In the genomic region with DNA sequence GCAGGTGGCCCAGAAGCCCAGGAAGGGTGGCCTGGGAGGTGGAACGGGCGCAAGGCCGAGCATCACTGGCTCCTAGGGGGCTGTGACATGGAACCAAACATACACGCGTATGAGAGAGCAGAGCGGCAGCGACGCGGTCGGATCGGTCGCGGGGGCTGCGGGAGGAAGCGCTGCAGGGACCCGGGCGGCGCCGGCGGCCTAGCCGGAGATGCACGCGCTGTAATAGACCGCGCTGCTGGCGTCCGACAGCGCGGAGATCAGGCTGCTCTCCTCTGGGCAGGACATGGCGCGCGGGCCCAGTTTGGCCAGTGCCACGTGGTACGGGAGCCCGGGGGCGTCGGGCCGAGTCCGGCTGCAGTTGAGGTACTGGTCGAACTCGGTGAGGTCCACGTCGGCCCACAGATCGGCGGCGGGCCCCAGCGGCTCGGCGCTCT, we compare ENCODE assay signal across 1 cellular context.
TF ChIP-seq lines count a peak whose summit lies in the region.

No MANE protein-coding gene starts in this region.

TF ChIP-seq in GM12878, 131 proteins besides CTCF, POLR2A, EP300 and RAD21:
- no peak for TF ChIP-seq YY1 (IDR thresholded peaks at IDR 0.05; ENCODE audit: low read depth, low read length)
- no peak for TF ChIP-seq FOXK2 (IDR thresholded peaks at IDR 0.05)
- no peak for TF ChIP-seq PML (IDR thresholded peaks at IDR 0.05; ENCODE audit: low read length)
- no peak for TF ChIP-seq KLF5 (IDR thresholded peaks at IDR 0.05; ENCODE audit: partially characterized antibody)
- no peak for TF ChIP-seq TCF12 (IDR thresholded peaks at IDR 0.05; ENCODE audit: low read depth, low read length)
- TF ChIP-seq, protein P1, sequence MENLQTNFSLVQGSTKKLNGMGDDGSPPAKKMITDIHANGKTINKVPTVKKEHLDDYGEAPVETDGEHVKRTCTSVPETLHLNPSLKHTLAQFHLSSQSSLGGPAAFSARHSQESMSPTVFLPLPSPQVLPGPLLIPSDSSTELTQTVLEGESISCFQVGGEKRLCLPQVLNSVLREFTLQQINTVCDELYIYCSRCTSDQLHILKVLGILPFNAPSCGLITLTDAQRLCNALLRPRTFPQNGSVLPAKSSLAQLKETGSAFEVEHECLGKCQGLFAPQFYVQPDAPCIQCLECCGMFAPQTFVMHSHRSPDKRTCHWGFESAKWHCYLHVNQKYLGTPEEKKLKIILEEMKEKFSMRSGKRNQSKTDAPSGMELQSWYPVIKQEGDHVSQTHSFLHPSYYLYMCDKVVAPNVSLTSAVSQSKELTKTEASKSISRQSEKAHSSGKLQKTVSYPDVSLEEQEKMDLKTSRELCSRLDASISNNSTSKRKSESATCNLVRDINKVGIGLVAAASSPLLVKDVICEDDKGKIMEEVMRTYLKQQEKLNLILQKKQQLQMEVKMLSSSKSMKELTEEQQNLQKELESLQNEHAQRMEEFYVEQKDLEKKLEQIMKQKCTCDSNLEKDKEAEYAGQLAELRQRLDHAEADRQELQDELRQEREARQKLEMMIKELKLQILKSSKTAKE (IDR thresholded peaks at IDR 0.05; ENCODE audit: low read depth, poor library complexity, severe bottlenecking) = no peak
- TF ChIP-seq BACH1 (IDR thresholded peaks at IDR 0.05; ENCODE audit: borderline replicate concordance) = no peak
- TF ChIP-seq EGR1 (IDR thresholded peaks at IDR 0.05; ENCODE audit: borderline replicate concordance in 1 of 2, low read depth in 2 of 2, low read length in 2 of 2) = no peak
- TF ChIP-seq, protein P2, sequence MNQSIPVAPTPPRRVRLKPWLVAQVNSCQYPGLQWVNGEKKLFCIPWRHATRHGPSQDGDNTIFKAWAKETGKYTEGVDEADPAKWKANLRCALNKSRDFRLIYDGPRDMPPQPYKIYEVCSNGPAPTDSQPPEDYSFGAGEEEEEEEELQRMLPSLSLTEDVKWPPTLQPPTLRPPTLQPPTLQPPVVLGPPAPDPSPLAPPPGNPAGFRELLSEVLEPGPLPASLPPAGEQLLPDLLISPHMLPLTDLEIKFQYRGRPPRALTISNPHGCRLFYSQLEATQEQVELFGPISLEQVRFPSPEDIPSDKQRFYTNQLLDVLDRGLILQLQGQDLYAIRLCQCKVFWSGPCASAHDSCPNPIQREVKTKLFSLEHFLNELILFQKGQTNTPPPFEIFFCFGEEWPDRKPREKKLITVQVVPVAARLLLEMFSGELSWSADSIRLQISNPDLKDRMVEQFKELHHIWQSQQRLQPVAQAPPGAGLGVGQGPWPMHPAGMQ (IDR thresholded peaks at IDR 0.05; ENCODE audit: borderline replicate concordance) = no peak
- no peak for TF ChIP-seq RAD51 (IDR thresholded peaks at IDR 0.05)
- no peak for TF ChIP-seq NFXL1 (IDR thresholded peaks at IDR 0.05; ENCODE audit: borderline replicate concordance)
- no peak for TF ChIP-seq WRNIP1 (IDR thresholded peaks at IDR 0.05; ENCODE audit: borderline replicate concordance, low read depth, low read length)
- TF ChIP-seq PAX8 (IDR thresholded peaks at IDR 0.05) = no peak
- TF ChIP-seq, protein P3, sequence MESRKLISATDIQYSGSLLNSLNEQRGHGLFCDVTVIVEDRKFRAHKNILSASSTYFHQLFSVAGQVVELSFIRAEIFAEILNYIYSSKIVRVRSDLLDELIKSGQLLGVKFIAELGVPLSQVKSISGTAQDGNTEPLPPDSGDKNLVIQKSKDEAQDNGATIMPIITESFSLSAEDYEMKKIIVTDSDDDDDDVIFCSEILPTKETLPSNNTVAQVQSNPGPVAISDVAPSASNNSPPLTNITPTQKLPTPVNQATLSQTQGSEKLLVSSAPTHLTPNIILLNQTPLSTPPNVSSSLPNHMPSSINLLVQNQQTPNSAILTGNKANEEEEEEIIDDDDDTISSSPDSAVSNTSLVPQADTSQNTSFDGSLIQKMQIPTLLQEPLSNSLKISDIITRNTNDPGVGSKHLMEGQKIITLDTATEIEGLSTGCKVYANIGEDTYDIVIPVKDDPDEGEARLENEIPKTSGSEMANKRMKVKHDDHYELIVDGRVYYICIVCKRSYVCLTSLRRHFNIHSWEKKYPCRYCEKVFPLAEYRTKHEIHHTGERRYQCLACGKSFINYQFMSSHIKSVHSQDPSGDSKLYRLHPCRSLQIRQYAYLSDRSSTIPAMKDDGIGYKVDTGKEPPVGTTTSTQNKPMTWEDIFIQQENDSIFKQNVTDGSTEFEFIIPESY (IDR thresholded peaks at IDR 0.05) = no peak
- no peak for TF ChIP-seq IKZF2 (IDR thresholded peaks at IDR 0.05)
- TF ChIP-seq, protein P4, sequence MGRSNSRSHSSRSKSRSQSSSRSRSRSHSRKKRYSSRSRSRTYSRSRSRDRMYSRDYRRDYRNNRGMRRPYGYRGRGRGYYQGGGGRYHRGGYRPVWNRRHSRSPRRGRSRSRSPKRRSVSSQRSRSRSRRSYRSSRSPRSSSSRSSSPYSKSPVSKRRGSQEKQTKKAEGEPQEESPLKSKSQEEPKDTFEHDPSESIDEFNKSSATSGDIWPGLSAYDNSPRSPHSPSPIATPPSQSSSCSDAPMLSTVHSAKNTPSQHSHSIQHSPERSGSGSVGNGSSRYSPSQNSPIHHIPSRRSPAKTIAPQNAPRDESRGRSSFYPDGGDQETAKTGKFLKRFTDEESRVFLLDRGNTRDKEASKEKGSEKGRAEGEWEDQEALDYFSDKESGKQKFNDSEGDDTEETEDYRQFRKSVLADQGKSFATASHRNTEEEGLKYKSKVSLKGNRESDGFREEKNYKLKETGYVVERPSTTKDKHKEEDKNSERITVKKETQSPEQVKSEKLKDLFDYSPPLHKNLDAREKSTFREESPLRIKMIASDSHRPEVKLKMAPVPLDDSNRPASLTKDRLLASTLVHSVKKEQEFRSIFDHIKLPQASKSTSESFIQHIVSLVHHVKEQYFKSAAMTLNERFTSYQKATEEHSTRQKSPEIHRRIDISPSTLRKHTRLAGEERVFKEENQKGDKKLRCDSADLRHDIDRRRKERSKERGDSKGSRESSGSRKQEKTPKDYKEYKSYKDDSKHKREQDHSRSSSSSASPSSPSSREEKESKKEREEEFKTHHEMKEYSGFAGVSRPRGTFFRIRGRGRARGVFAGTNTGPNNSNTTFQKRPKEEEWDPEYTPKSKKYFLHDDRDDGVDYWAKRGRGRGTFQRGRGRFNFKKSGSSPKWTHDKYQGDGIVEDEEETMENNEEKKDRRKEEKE (IDR thresholded peaks at IDR 0.05) = no peak
- TF ChIP-seq SP1 (IDR thresholded peaks at IDR 0.05; ENCODE audit: low read depth, low read length) = no peak
- TF ChIP-seq KDM1A (IDR thresholded peaks at IDR 0.05; ENCODE audit: borderline replicate concordance) = no peak
- no peak for TF ChIP-seq NRF1 (conservative IDR thresholded peaks at IDR 0.05; ENCODE audit: low read depth, low read length)
- TF ChIP-seq YBX1 (IDR thresholded peaks at IDR 0.05) = no peak
